Comparison of ENCODE assay signal across 9 cellular contexts in the genomic region with DNA sequence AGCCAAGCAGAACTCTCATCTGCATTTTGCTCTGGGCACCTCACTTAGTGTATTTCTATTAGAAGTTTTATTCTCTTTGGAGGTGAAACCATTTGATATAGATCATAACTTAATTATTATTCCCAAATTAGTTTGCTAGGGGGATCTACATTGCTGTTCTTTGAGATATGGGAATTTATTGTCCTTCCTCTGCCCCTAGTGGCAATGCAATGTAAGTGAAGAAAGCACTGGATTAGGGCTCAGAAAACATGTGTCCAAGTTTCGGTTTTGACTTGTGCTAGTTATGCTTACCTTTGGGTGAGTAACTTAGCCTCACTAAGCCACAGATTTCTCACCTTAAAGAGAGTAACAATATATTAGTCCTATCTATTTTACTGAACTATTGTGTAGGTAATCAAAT. TPM values are rescaled to one million over a fixed set of nuclear protein-coding genes. Genes with fewer than 3 reads are reported as not detected.
DNase-seq lines count a peak whose midpoint lies in the region; ATAC-seq, FAIRE-seq and TF ChIP-seq lines count a peak whose summit lies in the region.
"Had no signal": no experiment of that assay in that cellular context is flagged by ENCODE, and none has a peak within 500 bp of the region (broad histone marks: within the 10 kb centered on the region; RNA-seq: fewer than 3 reads in every experiment).

No MANE protein-coding gene starts in this region.

- WGBS in GM12878 (ENCODE audit: insufficient coverage, insufficient replicate concordance, low lambda C conversion rate, missing lambda C conversion rate): 0% methylated on average over 1 of the region's 1 CpG

- H4K20me1 ChIP-seq in GM12878 (ENCODE audit: control insufficient read depth, insufficient read depth): no peaks in the 10 kb centered on the region

- H3K9ac ChIP-seq in GM12878 (ENCODE audit: control insufficient read depth, insufficient read depth, low read length): no peak overlapping the region

- peak; percentile 78 for TF ChIP-seq CTCF in CD8-positive, alpha-beta T cell (IDR thresholded peaks at IDR 0.05)
- TF ChIP-seq CTCF in HFFc6 (IDR thresholded peaks at IDR 0.05) (peak; percentile 73), GM12878 (IDR thresholded peaks at IDR 0.05 in 2 of 3, conservative IDR thresholded peaks at IDR 0.05 in 1 of 3; ENCODE audit: control insufficient read depth in 2 of 3, extremely low read depth in 1 of 3, insufficient read depth in 1 of 3, low read depth in 3 of 3, low read length in 3 of 3) (peak; percentile 31 to 63 (median 59); a peak in 4 of 6 replicates), mesothelial cell of epicardium (IDR thresholded peaks at IDR 0.05; ENCODE audit: unreplicated experiment) (peak; percentile 65)

- no peak for TF ChIP-seq POLR2A in GM12878 (IDR thresholded peaks at IDR 0.05; ENCODE audit: low read depth, low read length)

- RAD21 ChIA-PET in GM12878 (lab: Charles Lee; ENCODE audit: unreplicated experiment): no interaction called here

- no peak overlapping the region for H3K27ac ChIP-seq in CD8-positive, alpha-beta T cell (ENCODE audit: low read depth, low read length)
- H3K27ac ChIP-seq in GM12878 (ENCODE audit: control insufficient read depth, insufficient read depth): no peak overlapping the region

- no peak overlapping the region for H3K27ac Mint-ChIP-seq in CD8-positive, alpha-beta T cell
- no peak overlapping the region for H3K27ac Mint-ChIP-seq in HFFc6
- H3K27ac Mint-ChIP-seq in mesothelial cell of epicardium: no peak overlapping the region

- FAIRE-seq in GM12878 (lab: Jason Lieb, UNC): no peak

- H3K9me3 Mint-ChIP-seq in CD8-positive, alpha-beta T cell: peaks cover 2% of the 10 kb centered on the region
- peaks cover 22% of the 10 kb centered on the region for H3K9me3 Mint-ChIP-seq in HFFc6
- H3K9me3 Mint-ChIP-seq in mesothelial cell of epicardium: peaks cover 13% of the 10 kb centered on the region

- no peak overlapping the region for H3K4me3 Mint-ChIP-seq in CD8-positive, alpha-beta T cell
- H3K4me3 Mint-ChIP-seq in HFFc6: no peak overlapping the region
- no peak overlapping the region for H3K4me3 Mint-ChIP-seq in mesothelial cell of epicardium

- H3K4me3 ChIP-seq in CD8-positive, alpha-beta T cell (ENCODE audit: low read depth, low read length): no peak overlapping the region
- no peak overlapping the region for H3K4me3 ChIP-seq in GM12878

- H3K27me3 ChIP-seq in CD8-positive, alpha-beta T cell (ENCODE audit: insufficient read depth, low read length): no peaks in the 10 kb centered on the region
- no peaks in the 10 kb centered on the region for H3K27me3 ChIP-seq in GM12878 (replicated peaks in 1 of 2; ENCODE audit: control insufficient read depth in 2 of 2, insufficient read depth in 2 of 2, low read length in 1 of 2)

- no peaks in the 10 kb centered on the region for H3K36me3 ChIP-seq in CD8-positive, alpha-beta T cell (ENCODE audit: insufficient read depth, low read length)
- no peaks in the 10 kb centered on the region for H3K36me3 ChIP-seq in GM12878 (ENCODE audit: control insufficient read depth in 2 of 2, insufficient read depth in 2 of 2, low read length in 1 of 2)

- no peaks in the 10 kb centered on the region for H3K79me2 ChIP-seq in GM12878 (ENCODE audit: control insufficient read depth, insufficient read depth, low read length)

- no peak for ATAC-seq in CD8-positive, alpha-beta T cell
- ATAC-seq in GM12878: peak; percentile 59; the same call in 2 of the 3 replicates
- no peak for ATAC-seq in HG03469 (IDR thresholded peaks at IDR 0.05; ENCODE audit: unreplicated experiment)
- no peak for ATAC-seq in HG03097 (IDR thresholded peaks at IDR 0.05; ENCODE audit: low FRiP score, unreplicated experiment)
- ATAC-seq: right cardiac atrium had no signal

- SMC1A ChIA-PET in GM12878 (lab: Charles Lee; ENCODE audit: uncharacterized antibody, unreplicated experiment): no interaction called here

- CTCF ChIA-PET in CD8-positive, alpha-beta T cell (lab: Charles Lee): interaction anchor here (0.7 to 1.0 kb wide), 4 partner anchors 9 to 57 kb away, joined by 3 read pairs; no protein-coding TSS in a partner anchor
- CTCF ChIA-PET in GM12878 (lab: Yijun Ruan, JAX): interaction anchor here (0.7 to 1.0 kb wide), 2 partner anchors 46 to 594 kb away, joined by 3 read pairs; no protein-coding TSS in a partner anchor

- H2AFZ ChIP-seq in GM12878 (ENCODE audit: control insufficient read depth, low read depth, low read length): no peak overlapping the region

- POLR2A ChIA-PET in CD8-positive, alpha-beta T cell (lab: Charles Lee): no interaction called here
- POLR2A ChIA-PET in GM12878 (lab: Charles Lee): no interaction called here

- peaks cover 18% of the 10 kb centered on the region for H3K27me3 Mint-ChIP-seq in CD8-positive, alpha-beta T cell (ENCODE audit: low read depth)
- no peaks in the 10 kb centered on the region for H3K27me3 Mint-ChIP-seq in HFFc6 (ENCODE audit: insufficient read depth)
- no peaks in the 10 kb centered on the region for H3K27me3 Mint-ChIP-seq in mesothelial cell of epicardium (ENCODE audit: low read depth)

- no TSS peak for BruUV-seq in GM12878 (replicated peaks; lab: Mats Ljungman, UMichigan)

- no peaks in the 10 kb centered on the region for H3K9me3 ChIP-seq in CD8-positive, alpha-beta T cell (ENCODE audit: low read length)
- no peaks in the 10 kb centered on the region; the same call in 2 of the 3 replicates for H3K9me3 ChIP-seq in GM12878 (replicated peaks; ENCODE audit: control insufficient read depth, insufficient read depth, low read length)

- peaks cover 5% of the 10 kb centered on the region for H3K4me1 Mint-ChIP-seq in CD8-positive, alpha-beta T cell (ENCODE audit: low read depth)
- H3K4me1 Mint-ChIP-seq in HFFc6 (ENCODE audit: low read depth) (peaks cover 37% of the 10 kb centered on the region), mesothelial cell of epicardium (peaks cover 16% of the 10 kb centered on the region)

- no peak for TF ChIP-seq EP300 in GM12878 (IDR thresholded peaks at IDR 0.05; ENCODE audit: borderline replicate concordance in 1 of 2, control insufficient read depth in 1 of 2, low read depth in 2 of 2, low read length in 2 of 2)

- no peak for TF ChIP-seq RAD21 in GM12878 (IDR thresholded peaks at IDR 0.05; ENCODE audit: insufficient read depth, low read depth, low read length)

- in situ Hi-C loops in GM12878 (cut with MboI): no loop called here

- intact Hi-C loops in CD8-positive, alpha-beta T cell (cut with DNase I, micrococcal nuclease): no loop called here
- intact Hi-C loops in GM12878 (cut with micrococcal nuclease; ENCODE audit: unreplicated experiment): no loop called here

- H3K36me3 Mint-ChIP-seq in CD8-positive, alpha-beta T cell: no peaks in the 10 kb centered on the region
- H3K36me3 Mint-ChIP-seq in HFFc6 (ENCODE audit: low read depth): peaks cover 22% of the 10 kb centered on the region
- H3K36me3 Mint-ChIP-seq in mesothelial cell of epicardium: no peaks in the 10 kb centered on the region

- no peak overlapping the region for H3K4me2 ChIP-seq in GM12878 (ENCODE audit: control insufficient read depth, insufficient read depth)

- DNase-seq in CD8-positive, alpha-beta T cell: no peak
- DNase-seq in HFFc6: no peak
- DNase-seq in GM12878 (ENCODE audit: low read depth, low spot score): no peak
- DNase-seq in mesothelial cell of epicardium (ENCODE audit: low spot score in 2 of 2, unreplicated experiment in 2 of 2): no peak
- no peak for DNase-seq in inferior parietal cortex (ENCODE audit: extremely low spot score)
- DNase-seq in cerebellar nuclear complex (lab: John Stamatoyannopoulos, UW): no peak
- DNase-seq: right cardiac atrium had no signal

- H3K4me1 ChIP-seq in CD8-positive, alpha-beta T cell (ENCODE audit: insufficient read depth, low read length): no peaks in the 10 kb centered on the region
- H3K4me1 ChIP-seq in GM12878 (ENCODE audit: control insufficient read depth, insufficient read depth, low read length): no peaks in the 10 kb centered on the region

RNA-seq across cellular contexts. Expression of a gene that starts 2.9 kb away (rescaled TPM):
- total RNA-seq in CD8-positive, alpha-beta T cell: not detected
- not detected for total RNA-seq in HFFc6 (2021; fragmentation: NEBNext Ultra II Directional; extraction: Animal tissue kit (Norgen Biotek cat#: 25700))
- total RNA-seq in GM12878 (2013; cell fraction: nucleolus; rRNA removed): not detected in 2 replicates
- total RNA-seq in GM12878 (2014; rRNA removed) (not detected in 2 replicates), GM12878 (2014; rRNA removed; fragmentation: Illumina TruSeq; extraction: Trizol) (not detected in 2 replicates), GM12878 (2021) (not detected in 2 replicates), mesothelial cell of epicardium (not detected in 3 replicates)
- polyA plus RNA-seq in GM12878 (2011; ENCODE audit: low read depth): not detected
- polyA plus RNA-seq in GM12878 (2011; rRNA removed) (not detected in 2 replicates), GM12878 (2014; fragmentation: Illumina TruSeq; extraction: Trizol) (not detected in 2 replicates), GM12878 (2014; fragmentation: Nextera tagmentation; extraction: Ambion mirVana) (not detected), GM12878 (2014; rRNA removed) (not detected in 2 replicates), GM12878 (2016; fragmentation: Nextera tagmentation; extraction: Ambion mirVana) (not detected)
- 0.07 TPM in 1 of 2 replicates, not detected in the other for polyA plus RNA-seq in GM12878 (2011; cell fraction: cytosol; rRNA removed)
- polyA plus RNA-seq in GM12878 (2011; cell fraction: nucleus; rRNA removed): not detected in 2 replicates
- polyA plus RNA-seq in GM12878 (2012): not detected in 2 replicates
- not detected in 2 replicates for polyA minus RNA-seq in GM12878 (2011; rRNA and poly(A)+ RNA removed)
- not detected in 2 replicates for polyA minus RNA-seq in GM12878 (2011; cell fraction: cytosol; rRNA and poly(A)+ RNA removed)
- polyA minus RNA-seq in GM12878 (2011; cell fraction: nucleus; rRNA and poly(A)+ RNA removed): not detected in 2 replicates
- total RNA-seq: right cardiac atrium had no signal
- polyA plus RNA-seq: right cardiac atrium had no signal

RNA-seq across cellular contexts. Expression of a gene that starts 20.3 kb away (rescaled TPM):
- total RNA-seq in CD8-positive, alpha-beta T cell: not detected
- total RNA-seq in HFFc6 (2021; fragmentation: NEBNext Ultra II Directional; extraction: Animal tissue kit (Norgen Biotek cat#: 25700)): not detected
- total RNA-seq in GM12878 (2013; cell fraction: nucleolus; rRNA removed): not detected in 2 replicates
- total RNA-seq in GM12878 (2014; rRNA removed) (not detected in 2 replicates), GM12878 (2014; rRNA removed; fragmentation: Illumina TruSeq; extraction: Trizol) (not detected in 2 replicates), GM12878 (2021) (not detected in 2 replicates), mesothelial cell of epicardium (0.16 TPM in 1 of 3 replicates, not detected in the others)
- polyA plus RNA-seq in GM12878 (2011; ENCODE audit: low read depth): not detected
- polyA plus RNA-seq in GM12878 (2011; rRNA removed) (not detected in 2 replicates), GM12878 (2014; fragmentation: Illumina TruSeq; extraction: Trizol) (not detected in 2 replicates), GM12878 (2014; fragmentation: Nextera tagmentation; extraction: Ambion mirVana) (not detected), GM12878 (2014; rRNA removed) (not detected in 2 replicates), GM12878 (2016; fragmentation: Nextera tagmentation; extraction: Ambion mirVana) (not detected)
- not detected in 2 replicates for polyA plus RNA-seq in GM12878 (2011; cell fraction: cytosol; rRNA removed)
- polyA plus RNA-seq in GM12878 (2011; cell fraction: nucleus; rRNA removed): not detected in 2 replicates
- polyA plus RNA-seq in GM12878 (2012): not detected in 2 replicates
- polyA minus RNA-seq in GM12878 (2011; rRNA and poly(A)+ RNA removed): not detected in 2 replicates
- not detected in 2 replicates for polyA minus RNA-seq in GM12878 (2011; cell fraction: cytosol; rRNA and poly(A)+ RNA removed)
- polyA minus RNA-seq in GM12878 (2011; cell fraction: nucleus; rRNA and poly(A)+ RNA removed): not detected in 2 replicates
- total RNA-seq: right cardiac atrium had no signal
- polyA plus RNA-seq: right cardiac atrium had no signal

RNA-seq across cellular contexts. Expression of a gene that starts 26.4 kb away (rescaled TPM):
- not detected for total RNA-seq in CD8-positive, alpha-beta T cell
- total RNA-seq in HFFc6 (2021; fragmentation: NEBNext Ultra II Directional; extraction: Animal tissue kit (Norgen Biotek cat#: 25700)): under 1 TPM in 1 of 6 experiments, not detected in 5; 0.14 TPM
- total RNA-seq in GM12878 (2013; cell fraction: nucleolus; rRNA removed): not detected in 2 replicates
- total RNA-seq in GM12878 (2014; rRNA removed) (not detected in 2 replicates), GM12878 (2014; rRNA removed; fragmentation: Illumina TruSeq; extraction: Trizol) (not detected in 2 replicates), GM12878 (2021) (not detected in 2 replicates), mesothelial cell of epicardium (2.3 to 2.8 TPM (median 2.6 TPM) in 3 replicates)
- not detected for polyA plus RNA-seq in GM12878 (2011; ENCODE audit: low read depth)
- polyA plus RNA-seq in GM12878 (2011; rRNA removed) (not detected in 2 replicates), GM12878 (2014; fragmentation: Illumina TruSeq; extraction: Trizol) (not detected in 2 replicates), GM12878 (2014; fragmentation: Nextera tagmentation; extraction: Ambion mirVana) (not detected), GM12878 (2014; rRNA removed) (not detected in 2 replicates), GM12878 (2016; fragmentation: Nextera tagmentation; extraction: Ambion mirVana) (not detected)
- polyA plus RNA-seq in GM12878 (2011; cell fraction: cytosol; rRNA removed): not detected in 2 replicates
- not detected in 2 replicates for polyA plus RNA-seq in GM12878 (2011; cell fraction: nucleus; rRNA removed)
- not detected in 2 replicates for polyA plus RNA-seq in GM12878 (2012)
- polyA minus RNA-seq in GM12878 (2011; rRNA and poly(A)+ RNA removed): not detected in 2 replicates
- not detected in 2 replicates for polyA minus RNA-seq in GM12878 (2011; cell fraction: cytosol; rRNA and poly(A)+ RNA removed)
- polyA minus RNA-seq in GM12878 (2011; cell fraction: nucleus; rRNA and poly(A)+ RNA removed): not detected in 2 replicates
- total RNA-seq: right cardiac atrium had no signal
- polyA plus RNA-seq: right cardiac atrium had no signal

RNA-seq across cellular contexts. Expression of a gene that starts 30.1 kb away (rescaled TPM):
- total RNA-seq in CD8-positive, alpha-beta T cell: not detected
- total RNA-seq in HFFc6 (2021; fragmentation: NEBNext Ultra II Directional; extraction: Animal tissue kit (Norgen Biotek cat#: 25700)): not detected
- total RNA-seq in GM12878 (2013; cell fraction: nucleolus; rRNA removed): not detected in 2 replicates
- total RNA-seq in GM12878 (2014; rRNA removed) (not detected in 2 replicates), GM12878 (2014; rRNA removed; fragmentation: Illumina TruSeq; extraction: Trizol) (not detected in 2 replicates), GM12878 (2021) (not detected in 2 replicates), mesothelial cell of epicardium (not detected in 3 replicates)
- polyA plus RNA-seq in GM12878 (2011; ENCODE audit: low read depth): not detected
- polyA plus RNA-seq in GM12878 (2011; rRNA removed) (not detected in 2 replicates), GM12878 (2014; fragmentation: Illumina TruSeq; extraction: Trizol) (not detected in 2 replicates), GM12878 (2014; fragmentation: Nextera tagmentation; extraction: Ambion mirVana) (not detected), GM12878 (2014; rRNA removed) (not detected in 2 replicates), GM12878 (2016; fragmentation: Nextera tagmentation; extraction: Ambion mirVana) (not detected)
- not detected in 2 replicates for polyA plus RNA-seq in GM12878 (2011; cell fraction: cytosol; rRNA removed)
- not detected in 2 replicates for polyA plus RNA-seq in GM12878 (2011; cell fraction: nucleus; rRNA removed)
- not detected in 2 replicates for polyA plus RNA-seq in GM12878 (2012)
- not detected in 2 replicates for polyA minus RNA-seq in GM12878 (2011; rRNA and poly(A)+ RNA removed)
- not detected in 2 replicates for polyA minus RNA-seq in GM12878 (2011; cell fraction: cytosol; rRNA and poly(A)+ RNA removed)
- not detected in 2 replicates for polyA minus RNA-seq in GM12878 (2011; cell fraction: nucleus; rRNA and poly(A)+ RNA removed)
- total RNA-seq: right cardiac atrium had no signal
- polyA plus RNA-seq: right cardiac atrium had no signal

RNA-seq across cellular contexts. Expression of a gene that starts 35.9 kb away (rescaled TPM):
- total RNA-seq in CD8-positive, alpha-beta T cell: not detected
- total RNA-seq in HFFc6 (2021; fragmentation: NEBNext Ultra II Directional; extraction: Animal tissue kit (Norgen Biotek cat#: 25700)): not detected
- not detected in 2 replicates for total RNA-seq in GM12878 (2013; cell fraction: nucleolus; rRNA removed)
- total RNA-seq in GM12878 (2014; rRNA removed): not detected in 2 replicates
- not detected in 2 replicates for total RNA-seq in GM12878 (2014; rRNA removed; fragmentation: Illumina TruSeq; extraction: Trizol)
- not detected in 2 replicates for total RNA-seq in GM12878 (2021)
- not detected for polyA plus RNA-seq in GM12878 (2011; ENCODE audit: low read depth)
- not detected in 2 replicates for polyA plus RNA-seq in GM12878 (2011; rRNA removed)
- not detected in 2 replicates for polyA plus RNA-seq in GM12878 (2011; cell fraction: cytosol; rRNA removed)
- not detected in 2 replicates for polyA plus RNA-seq in GM12878 (2011; cell fraction: nucleus; rRNA removed)
- polyA plus RNA-seq in GM12878 (2012): not detected in 2 replicates
- polyA plus RNA-seq in GM12878 (2014; fragmentation: Illumina TruSeq; extraction: Trizol): not detected in 2 replicates
- not detected for polyA plus RNA-seq in GM12878 (2014; fragmentation: Nextera tagmentation; extraction: Ambion mirVana)
- polyA plus RNA-seq in GM12878 (2014; rRNA removed): not detected in 2 replicates
- polyA plus RNA-seq in GM12878 (2016; fragmentation: Nextera tagmentation; extraction: Ambion mirVana): not detected
- polyA minus RNA-seq in GM12878 (2011; rRNA and poly(A)+ RNA removed): not detected in 2 replicates
- not detected in 2 replicates for polyA minus RNA-seq in GM12878 (2011; cell fraction: cytosol; rRNA and poly(A)+ RNA removed)
- polyA minus RNA-seq in GM12878 (2011; cell fraction: nucleus; rRNA and poly(A)+ RNA removed): not detected in 2 replicates
- total RNA-seq in mesothelial cell of epicardium: not detected in 3 replicates
- total RNA-seq: right cardiac atrium had no signal
- polyA plus RNA-seq: right cardiac atrium had no signal
